In the genomic region with DNA sequence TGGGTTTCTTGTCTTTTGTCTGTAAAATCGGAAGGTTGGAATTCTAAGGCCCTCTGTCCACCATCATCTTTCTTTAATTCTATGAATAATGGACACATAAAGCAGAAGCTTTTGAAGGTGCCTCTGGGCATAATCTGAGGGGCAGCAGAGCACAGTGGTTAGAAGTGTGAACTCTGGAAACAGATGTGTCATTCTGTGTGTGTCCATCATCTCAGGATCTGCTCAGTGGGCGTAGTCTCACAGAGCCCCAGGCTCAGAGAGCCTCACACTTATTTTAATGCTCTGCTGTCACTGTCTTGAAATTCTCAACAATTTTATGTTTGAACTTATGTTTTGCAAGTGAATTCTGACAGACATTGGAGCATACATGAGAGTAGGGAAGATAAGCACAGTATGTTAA, we compare ENCODE assay signal across 1 cellular context.
TF ChIP-seq lines count a peak whose summit lies in the region.

No MANE protein-coding gene starts in this region.

TF ChIP-seq in GM12878, 131 proteins besides CTCF, POLR2A, EP300 and RAD21:
- TF ChIP-seq, protein P1, sequence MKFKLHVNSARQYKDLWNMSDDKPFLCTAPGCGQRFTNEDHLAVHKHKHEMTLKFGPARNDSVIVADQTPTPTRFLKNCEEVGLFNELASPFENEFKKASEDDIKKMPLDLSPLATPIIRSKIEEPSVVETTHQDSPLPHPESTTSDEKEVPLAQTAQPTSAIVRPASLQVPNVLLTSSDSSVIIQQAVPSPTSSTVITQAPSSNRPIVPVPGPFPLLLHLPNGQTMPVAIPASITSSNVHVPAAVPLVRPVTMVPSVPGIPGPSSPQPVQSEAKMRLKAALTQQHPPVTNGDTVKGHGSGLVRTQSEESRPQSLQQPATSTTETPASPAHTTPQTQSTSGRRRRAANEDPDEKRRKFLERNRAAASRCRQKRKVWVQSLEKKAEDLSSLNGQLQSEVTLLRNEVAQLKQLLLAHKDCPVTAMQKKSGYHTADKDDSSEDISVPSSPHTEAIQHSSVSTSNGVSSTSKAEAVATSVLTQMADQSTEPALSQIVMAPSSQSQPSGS (IDR thresholded peaks at IDR 0.05; ENCODE audit: low read length) = no peak
- TF ChIP-seq, protein P2, sequence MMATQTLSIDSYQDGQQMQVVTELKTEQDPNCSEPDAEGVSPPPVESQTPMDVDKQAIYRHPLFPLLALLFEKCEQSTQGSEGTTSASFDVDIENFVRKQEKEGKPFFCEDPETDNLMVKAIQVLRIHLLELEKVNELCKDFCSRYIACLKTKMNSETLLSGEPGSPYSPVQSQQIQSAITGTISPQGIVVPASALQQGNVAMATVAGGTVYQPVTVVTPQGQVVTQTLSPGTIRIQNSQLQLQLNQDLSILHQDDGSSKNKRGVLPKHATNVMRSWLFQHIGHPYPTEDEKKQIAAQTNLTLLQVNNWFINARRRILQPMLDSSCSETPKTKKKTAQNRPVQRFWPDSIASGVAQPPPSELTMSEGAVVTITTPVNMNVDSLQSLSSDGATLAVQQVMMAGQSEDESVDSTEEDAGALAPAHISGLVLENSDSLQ (IDR thresholded peaks at IDR 0.05) = 0 out of 2 replicates have a peak, but pooled peaks have one; percentile 29
